ENCODE assay signal across 1 cellular context in genomic region chr16:30956601-30957455, GRCh38.
A peak's percentile ranks its signal among the peaks of the same experiment; 100 is the strongest.
TF ChIP-seq lines count a peak whose summit lies in the region.

No MANE protein-coding gene starts in this region.

TF ChIP-seq in A549, 52 proteins besides CTCF, POLR2A, EP300 and RAD21 (continued from another document):
- TF ChIP-seq NR3C1 (IDR thresholded peaks at IDR 0.05) (no peak), SREBF2 (IDR thresholded peaks at IDR 0.05) (no peak), HEYL (CRISPR knock-in tag; IDR thresholded peaks at IDR 0.05) (no peak), RCOR1 (IDR thresholded peaks at IDR 0.05; ENCODE audit: low read depth, low read length) (peak; percentile 95; the same call in 1 of the 2 replicates), HOXB13 (CRISPR knock-in tag; IDR thresholded peaks at IDR 0.05; ENCODE audit: low read depth) (no peak), JUNB (IDR thresholded peaks at IDR 0.05) (no peak), USF2 (IDR thresholded peaks at IDR 0.05) (no peak), HES2 (IDR thresholded peaks at IDR 0.05) (no peak), HOXB5 (CRISPR knock-in tag; IDR thresholded peaks at IDR 0.05) (no peak), RARB (CRISPR knock-in tag; IDR thresholded peaks at IDR 0.05) (no peak), RFX5 (IDR thresholded peaks at IDR 0.05) (no peak), MAFK (IDR thresholded peaks at IDR 0.05; ENCODE audit: partially characterized antibody) (no peak), E2F6 (IDR thresholded peaks at IDR 0.05; ENCODE audit: borderline replicate concordance, low read depth) (no peak)
- TF ChIP-seq, protein P1, sequence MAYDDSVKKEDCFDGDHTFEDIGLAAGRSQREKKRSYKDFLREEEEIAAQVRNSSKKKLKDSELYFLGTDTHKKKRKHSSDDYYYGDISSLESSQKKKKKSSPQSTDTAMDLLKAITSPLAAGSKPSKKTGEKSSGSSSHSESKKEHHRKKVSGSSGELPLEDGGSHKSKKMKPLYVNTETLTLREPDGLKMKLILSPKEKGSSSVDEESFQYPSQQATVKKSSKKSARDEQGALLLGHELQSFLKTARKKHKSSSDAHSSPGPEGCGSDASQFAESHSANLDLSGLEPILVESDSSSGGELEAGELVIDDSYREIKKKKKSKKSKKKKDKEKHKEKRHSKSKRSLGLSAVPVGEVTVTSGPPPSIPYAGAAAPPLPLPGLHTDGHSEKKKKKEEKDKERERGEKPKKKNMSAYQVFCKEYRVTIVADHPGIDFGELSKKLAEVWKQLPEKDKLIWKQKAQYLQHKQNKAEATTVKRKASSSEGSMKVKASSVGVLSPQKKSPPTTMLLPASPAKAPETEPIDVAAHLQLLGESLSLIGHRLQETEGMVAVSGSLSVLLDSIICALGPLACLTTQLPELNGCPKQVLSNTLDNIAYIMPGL (CRISPR knock-in tag; IDR thresholded peaks at IDR 0.05; ENCODE audit: borderline replicate concordance) = no peak
- TF ChIP-seq, protein P2, sequence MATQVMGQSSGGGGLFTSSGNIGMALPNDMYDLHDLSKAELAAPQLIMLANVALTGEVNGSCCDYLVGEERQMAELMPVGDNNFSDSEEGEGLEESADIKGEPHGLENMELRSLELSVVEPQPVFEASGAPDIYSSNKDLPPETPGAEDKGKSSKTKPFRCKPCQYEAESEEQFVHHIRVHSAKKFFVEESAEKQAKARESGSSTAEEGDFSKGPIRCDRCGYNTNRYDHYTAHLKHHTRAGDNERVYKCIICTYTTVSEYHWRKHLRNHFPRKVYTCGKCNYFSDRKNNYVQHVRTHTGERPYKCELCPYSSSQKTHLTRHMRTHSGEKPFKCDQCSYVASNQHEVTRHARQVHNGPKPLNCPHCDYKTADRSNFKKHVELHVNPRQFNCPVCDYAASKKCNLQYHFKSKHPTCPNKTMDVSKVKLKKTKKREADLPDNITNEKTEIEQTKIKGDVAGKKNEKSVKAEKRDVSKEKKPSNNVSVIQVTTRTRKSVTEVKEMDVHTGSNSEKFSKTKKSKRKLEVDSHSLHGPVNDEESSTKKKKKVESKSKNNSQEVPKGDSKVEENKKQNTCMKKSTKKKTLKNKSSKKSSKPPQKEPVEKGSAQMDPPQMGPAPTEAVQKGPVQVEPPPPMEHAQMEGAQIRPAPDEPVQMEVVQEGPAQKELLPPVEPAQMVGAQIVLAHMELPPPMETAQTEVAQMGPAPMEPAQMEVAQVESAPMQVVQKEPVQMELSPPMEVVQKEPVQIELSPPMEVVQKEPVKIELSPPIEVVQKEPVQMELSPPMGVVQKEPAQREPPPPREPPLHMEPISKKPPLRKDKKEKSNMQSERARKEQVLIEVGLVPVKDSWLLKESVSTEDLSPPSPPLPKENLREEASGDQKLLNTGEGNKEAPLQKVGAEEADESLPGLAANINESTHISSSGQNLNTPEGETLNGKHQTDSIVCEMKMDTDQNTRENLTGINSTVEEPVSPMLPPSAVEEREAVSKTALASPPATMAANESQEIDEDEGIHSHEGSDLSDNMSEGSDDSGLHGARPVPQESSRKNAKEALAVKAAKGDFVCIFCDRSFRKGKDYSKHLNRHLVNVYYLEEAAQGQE (IDR thresholded peaks at IDR 0.05) = no peak; the same call in 1 of the 2 replicates
- TF ChIP-seq, protein P3, sequence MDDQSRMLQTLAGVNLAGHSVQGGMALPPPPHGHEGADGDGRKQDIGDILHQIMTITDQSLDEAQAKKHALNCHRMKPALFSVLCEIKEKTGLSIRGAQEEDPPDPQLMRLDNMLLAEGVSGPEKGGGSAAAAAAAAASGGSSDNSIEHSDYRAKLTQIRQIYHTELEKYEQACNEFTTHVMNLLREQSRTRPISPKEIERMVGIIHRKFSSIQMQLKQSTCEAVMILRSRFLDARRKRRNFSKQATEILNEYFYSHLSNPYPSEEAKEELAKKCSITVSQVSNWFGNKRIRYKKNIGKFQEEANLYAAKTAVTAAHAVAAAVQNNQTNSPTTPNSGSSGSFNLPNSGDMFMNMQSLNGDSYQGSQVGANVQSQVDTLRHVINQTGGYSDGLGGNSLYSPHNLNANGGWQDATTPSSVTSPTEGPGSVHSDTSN (IDR thresholded peaks at IDR 0.05) = no peak
